In the genomic region with DNA sequence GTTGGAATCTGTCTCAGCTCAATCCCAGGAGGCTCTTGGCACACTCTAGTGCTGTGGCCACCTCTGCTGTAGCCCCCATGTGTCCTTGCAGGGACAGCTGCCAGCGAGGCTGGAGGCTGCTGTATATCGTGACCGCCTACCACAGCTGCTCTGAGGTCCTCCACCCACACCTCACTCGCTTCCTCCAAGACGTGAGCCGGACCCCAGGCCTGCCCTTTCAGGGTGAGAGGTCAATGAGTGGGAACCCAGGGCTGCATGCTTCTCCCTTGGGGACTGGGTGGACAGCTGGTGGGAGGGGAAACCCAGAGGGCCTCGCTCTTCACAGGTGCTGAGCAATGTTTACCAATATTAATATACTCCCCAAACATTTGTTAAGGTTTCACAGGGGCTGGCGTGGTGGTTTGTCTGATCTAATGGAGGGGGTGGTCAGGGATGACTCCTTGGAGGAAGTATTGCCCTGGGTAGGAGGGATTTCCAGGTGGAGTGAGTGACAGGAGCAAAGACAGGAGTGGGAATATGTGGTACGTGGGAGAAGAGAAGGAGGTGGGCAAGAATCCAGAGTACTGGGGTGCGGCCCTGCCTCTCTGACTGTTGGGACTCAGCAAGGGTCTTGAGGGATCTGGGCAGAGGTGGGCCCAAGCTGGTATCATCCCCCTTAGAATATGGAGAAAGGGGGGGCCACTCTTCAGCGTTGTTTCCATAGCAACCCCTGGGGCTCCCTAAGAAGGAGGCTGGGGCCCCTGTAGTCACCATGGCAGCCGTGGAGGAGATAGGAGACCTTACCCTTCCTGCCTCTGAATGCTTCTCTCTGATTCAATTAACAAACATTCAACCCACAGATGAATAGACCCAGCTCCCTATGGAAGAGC, we compare ENCODE assay signal across 14 cellular contexts. TPM values are rescaled to one million over a fixed set of nuclear protein-coding genes. Genes with fewer than 3 reads are reported as not detected.
DNase-seq lines count a peak whose midpoint lies in the region; ATAC-seq, FAIRE-seq and TF ChIP-seq lines count a peak whose summit lies in the region.
"Had no signal": no experiment of that assay in that cellular context is flagged by ENCODE, and none has a peak within 500 bp of the region (broad histone marks: within the 10 kb centered on the region; RNA-seq: fewer than 3 reads in every experiment).

No MANE protein-coding gene starts in this region.

- no peak for TF ChIP-seq EP300 in esophagus muscularis mucosa (IDR thresholded peaks at IDR 0.05)

- H2BK120ac ChIP-seq in trophoblast cell (ENCODE audit: insufficient read depth, low read length, poor library complexity), result no peak overlapping the region

- no peaks in the 10 kb centered on the region for H3K79me2 ChIP-seq in trophoblast cell (ENCODE audit: control insufficient read depth, insufficient read depth, low read length, poor library complexity)

- H4K12ac ChIP-seq in trophoblast cell (ENCODE audit: low read depth, low read length), result no peak overlapping the region

- H3K27ac ChIP-seq in trophoblast cell (ENCODE audit: low read depth, low read length) (no peak overlapping the region), esophagus muscularis mucosa (replicated peaks in 1 of 4) (no peak overlapping the region)
- H3K27ac ChIP-seq: prostate gland had no signal

- H3K27me3 ChIP-seq in trophoblast cell (ENCODE audit: insufficient read depth, low read length) (no peaks in the 10 kb centered on the region), esophagus muscularis mucosa (no peaks in the 10 kb centered on the region)

- H3K4me3 ChIP-seq in trophoblast cell (ENCODE audit: low read depth, low read length) (no peak overlapping the region), esophagus muscularis mucosa (no peak overlapping the region)
- H3K4me3 ChIP-seq: prostate gland had no signal

- no peak for TF ChIP-seq POLR2A in GM12891 (IDR thresholded peaks at IDR 0.05; ENCODE audit: low read depth, low read length)
- no peak for TF ChIP-seq POLR2A in esophagus muscularis mucosa (IDR thresholded peaks at IDR 0.05; ENCODE audit: low read depth)

- H3K4me1 ChIP-seq in trophoblast cell (ENCODE audit: control insufficient read depth in 1 of 2, insufficient read depth in 2 of 2, low read length in 2 of 2) (peaks cover 3 to 6% of the 10 kb centered on the region in 2 experiments), esophagus muscularis mucosa (peaks cover 0 to 18% (median 16%) of the 10 kb centered on the region in 4 donors)
- H3K4me1 ChIP-seq: prostate gland had no signal

- TF ChIP-seq CTCF in esophagus muscularis mucosa (IDR thresholded peaks at IDR 0.05), result no peak

- DNase-seq in GM12891 (ENCODE audit: insufficient read length, low spot score) (peak; percentile 53), myocyte (ENCODE audit: low read depth) (peak; percentile 96), NCI-H2171 treated with DMSO at 0.1 percent for 48 hours (lab: John Stamatoyannopoulos, UW) (no peak), trophoblast cell (no peak), NCI-H446 (lab: John Stamatoyannopoulos, UW) (no peak), esophagus muscularis mucosa (ENCODE audit: extremely low spot score) (no peak)
- DNase-seq: mesendoderm; NCI-H1105; NCI-H526; stimulated activated CD4-positive, alpha-beta T cell treated with anti-CD3 and anti-CD28 coated beads, Interleukin-1b, Interleukin-23, amount 100 ng/mL, for 48 hours; stimulated activated naive CD4-positive, alpha-beta T cell had no signal

- WGBS in trophoblast cell (ENCODE audit: extremely low coverage, insufficient coverage, insufficient read length), result no CpG with 5 or more reads among the region's 12 CpGs
- WGBS in esophagus muscularis mucosa, result 79% methylated on average over 6 of the region's 12 CpGs

- H3K4ac ChIP-seq in trophoblast cell (ENCODE audit: low read depth, low read length), result no peak overlapping the region

- no peak overlapping the region for H3K23ac ChIP-seq in trophoblast cell (ENCODE audit: low read length)

- no peaks in the 10 kb centered on the region for H3K36me3 ChIP-seq in trophoblast cell (ENCODE audit: control insufficient read depth in 1 of 2, insufficient read depth in 2 of 2, low read length in 2 of 2)
- H3K36me3 ChIP-seq in esophagus muscularis mucosa, result no peaks in the 10 kb centered on the region
- H3K36me3 ChIP-seq: prostate gland had no signal

- H4K91ac ChIP-seq in trophoblast cell (ENCODE audit: low read depth, low read length), result no peak overlapping the region

- H2BK12ac ChIP-seq in trophoblast cell (ENCODE audit: low read length), result no peak overlapping the region

- no peak overlapping the region for H3K18ac ChIP-seq in trophoblast cell (ENCODE audit: low read length)

- no peak overlapping the region for H2AK5ac ChIP-seq in trophoblast cell (ENCODE audit: low read length)

- no peak overlapping the region for H3K9ac ChIP-seq in trophoblast cell (ENCODE audit: low read length)

- FAIRE-seq in GM12891 (lab: Jason Lieb, UNC), result peak; percentile 88

- no peak overlapping the region for H3K4me2 ChIP-seq in trophoblast cell (ENCODE audit: low read length)

- H4K8ac ChIP-seq in trophoblast cell (ENCODE audit: low read depth, low read length), result no peak overlapping the region

- H3K9me3 ChIP-seq in trophoblast cell (ENCODE audit: insufficient read depth, low read depth, low read length), result no peaks in the 10 kb centered on the region
- H3K9me3 ChIP-seq in esophagus muscularis mucosa, result no peaks in the 10 kb centered on the region
- H3K9me3 ChIP-seq: prostate gland had no signal

- intact Hi-C loops in esophagus muscularis mucosa (cut with DNase I), result no loop called here

- H3K79me1 ChIP-seq in trophoblast cell (ENCODE audit: low read length), result peaks cover 4% of the 10 kb centered on the region

- ATAC-seq in GM19463 (IDR thresholded peaks at IDR 0.05; ENCODE audit: unreplicated experiment), result peak; percentile 65
- ATAC-seq in HG03280 (IDR thresholded peaks at IDR 0.05; ENCODE audit: unreplicated experiment), result peak; percentile 51

- no peak overlapping the region for H2BK5ac ChIP-seq in trophoblast cell (ENCODE audit: low read depth, low read length, poor library complexity)

- H3K14ac ChIP-seq in trophoblast cell (ENCODE audit: low read length), result no peak overlapping the region

- H2AFZ ChIP-seq in trophoblast cell (ENCODE audit: insufficient read depth, low read length, poor library complexity), result no peak overlapping the region

TF ChIP-seq in GM12891, 5 proteins besides CTCF, POLR2A, EP300 and RAD21:
- TF ChIP-seq SPI1 (IDR thresholded peaks at IDR 0.05; ENCODE audit: low read depth, low read length) (peak; percentile 29), PAX5 (IDR thresholded peaks at IDR 0.05; ENCODE audit: insufficient read depth, low read length, severe bottlenecking) (no peak), POLR2AphosphoS5 (IDR thresholded peaks at IDR 0.05; ENCODE audit: low read depth, low read length) (no peak), TAF1 (IDR thresholded peaks at IDR 0.05; ENCODE audit: low read depth, low read length) (no peak)

RNA-seq across cellular contexts. Expression of a gene that starts 22.2 kb away (rescaled TPM):
- polyA plus RNA-seq in GM12891 (2012; ENCODE audit: low read depth, missing spikeins), result 38.6 TPM
- total RNA-seq in myocyte, result 240 and 243 TPM in 2 replicates
- polyA plus RNA-seq in myocyte (2012), result 101 TPM
- polyA plus RNA-seq in trophoblast cell (2013), result 69.9 and 71.0 TPM in 2 replicates
- total RNA-seq in esophagus muscularis mucosa, result 100 to 1,000 TPM; 120 to 197 (median 151) TPM

RNA-seq across cellular contexts. Expression of a gene that starts 52.9 kb away (rescaled TPM):
- polyA plus RNA-seq in GM12891 (2012; ENCODE audit: low read depth, missing spikeins), result 1.2 TPM
- total RNA-seq in myocyte, result 0.03 and 0.57 TPM in 2 replicates
- polyA plus RNA-seq in myocyte (2012), result 0.30 TPM
- 0.43 and 0.56 TPM in 2 replicates for polyA plus RNA-seq in trophoblast cell (2013)
- under 1 TPM; 0.33 to 0.98 (median 0.61) TPM for total RNA-seq in esophagus muscularis mucosa

Comparison
In these comparisons a context has a peak if more than half of its experiments do, and no peak if none do; other contexts are left out.
1. DNase-seq: peak in GM12891 (single experiment) and myocyte (single experiment); none in NCI-H2171 treated with DMSO at 0.1 percent for 48 hours (single experiment), trophoblast cell (0 of 2), NCI-H446 (0 of 2) and esophagus muscularis mucosa (single experiment).